In the genomic region with DNA sequence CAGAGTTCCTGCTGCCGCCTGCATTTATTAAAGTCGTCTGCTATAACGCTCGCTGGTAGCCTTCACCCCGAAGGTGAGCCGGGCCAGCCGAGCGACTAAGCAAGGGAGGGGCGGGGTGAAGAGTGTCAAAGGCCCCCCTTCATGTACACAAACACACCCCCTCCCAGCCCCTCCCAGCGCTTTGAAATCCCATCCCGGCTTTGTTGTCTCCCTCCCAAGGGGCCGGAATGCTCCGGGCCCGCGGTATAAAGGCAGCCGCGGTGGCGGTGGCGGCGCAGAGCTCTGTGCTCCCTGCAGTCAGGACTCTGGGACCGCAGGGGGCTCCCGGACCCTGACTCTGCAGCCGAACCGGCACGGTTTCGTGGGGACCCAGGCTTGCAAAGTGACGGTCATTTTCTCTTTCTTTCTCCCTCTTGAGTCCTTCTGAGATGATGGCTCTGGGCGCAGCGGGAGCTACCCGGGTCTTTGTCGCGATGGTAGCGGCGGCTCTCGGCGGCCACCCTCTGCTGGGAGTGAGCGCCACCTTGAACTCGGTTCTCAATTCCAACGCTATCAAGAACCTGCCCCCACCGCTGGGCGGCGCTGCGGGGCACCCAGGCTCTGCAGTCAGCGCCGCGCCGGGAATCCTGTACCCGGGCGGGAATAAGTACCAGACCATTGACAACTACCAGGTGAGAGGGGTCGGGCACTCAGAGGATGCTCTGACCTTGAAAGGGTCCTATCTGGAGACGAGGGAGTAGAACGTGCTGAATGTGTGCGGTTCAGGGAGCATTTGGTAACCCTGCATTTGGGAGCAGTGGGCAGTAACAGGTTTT, we compare ENCODE assay signal across 8 cellular contexts. TPM values are rescaled to one million over a fixed set of nuclear protein-coding genes. Genes with fewer than 3 reads are reported as not detected.
DNase-seq lines count a peak whose midpoint lies in the region; ATAC-seq and TF ChIP-seq lines count a peak whose summit lies in the region.

Gene DKK1, plus strand, starts transcription at position 275 of the 815 bp plus-strand sequence. Its CDS starts 154 bp downstream, at position 429.

- TF ChIP-seq RAD21 in liver (IDR thresholded peaks at IDR 0.05), result peak; percentile 43 to 61

- ATAC-seq in HG02571 (IDR thresholded peaks at IDR 0.05; ENCODE audit: unreplicated experiment), result peak; percentile 61
- peak; percentile 57 for ATAC-seq in stimulated activated naive CD8-positive, alpha-beta T cell treated with anti-CD3 and anti-CD28 coated beads, Interleukin-15, Interleukin-2, amounts not matched to agents 100 U/mL and 50 U/mL, for 24 hours

- peak within 1 kb of the TSS; percentile 51 for H3K4me3 ChIP-seq in SJSA1
- peak within 1 kb of the TSS; percentile 33 to 83 (median 65) for H3K4me3 ChIP-seq in dorsolateral prefrontal cortex
- H3K4me3 ChIP-seq in liver (ENCODE audit: low read depth in 1 of 3, low read length in 3 of 3), result peak within 1 kb of the TSS; percentile 44 to 57 (median 46)

- TF ChIP-seq CTCF in dorsolateral prefrontal cortex (IDR thresholded peaks at IDR 0.05 in 54 of 56, conservative IDR thresholded peaks at IDR 0.05 in 2 of 56; ENCODE audit: low read depth in 1 of 56, partially characterized antibody in 56 of 56) (peak in 53 of 56 donors; percentile 45 to 78 (median 65)), liver (IDR thresholded peaks at IDR 0.05; ENCODE audit: low read depth, low read length, missing input control) (peak; percentile 30)

- DNase-seq in G401 (ENCODE audit: low spot score) (peak; percentile 67), SJSA1 (ENCODE audit: low read depth in 1 of 2, low spot score in 2 of 2) (peak; percentile 88 to 91), dorsolateral prefrontal cortex (peak in 9 of 10 donors; percentile 36 to 63 (median 52)), COR-L47 (lab: John Stamatoyannopoulos, UW) (no peak), NCI-H2171 treated with DMSO at 0.1 percent for 48 hours (lab: John Stamatoyannopoulos, UW) (no peak)
- peak; percentile 49 for DNase-seq in stimulated activated naive CD8-positive, alpha-beta T cell treated with anti-CD3 and anti-CD28 coated beads, Interleukin-15, Interleukin-2, amounts not matched to agents 100 U/mL and 50 U/mL, for 24 hours

- intact Hi-C loops in dorsolateral prefrontal cortex (cut with DNase I), result loop anchor here in 1 of 2 donors (5.0 to 10.0 kb wide), 3 partner anchors 173 to 411 kb away; no protein-coding TSS in a partner anchor

- no peak within 1 kb of the TSS for H3K9ac ChIP-seq in liver (ENCODE audit: low read depth in 1 of 2, low read length in 2 of 2)

- WGBS in liver, result 2% methylated on average over 53 of the region's 53 CpGs

- H3K27ac ChIP-seq in SJSA1 (peak within 1 kb of the TSS; percentile 25), dorsolateral prefrontal cortex (peak within 1 kb of the TSS in 24 of 59 donors; percentile 0 to 74 (median 42)), liver (ENCODE audit: low read depth in 1 of 2, low read length in 2 of 2) (no peak within 1 kb of the TSS)

- H3K27me3 ChIP-seq in SJSA1 (replicated peaks) (no peaks in the 10 kb centered on the region), dorsolateral prefrontal cortex (peaks cover 0 to 16% (median 0%) of the 10 kb centered on the region in 45 donors), liver (ENCODE audit: control insufficient read depth in 4 of 4, insufficient read depth in 4 of 4, low read length in 3 of 4) (peaks cover 0 to 8% (median 3%) of the 10 kb centered on the region in 4 donors)

- H3K4me1 ChIP-seq in SJSA1 (replicated peaks) (peaks cover 35% of the 10 kb centered on the region), liver (ENCODE audit: control insufficient read depth in 4 of 4, insufficient read depth in 4 of 4, low read length in 3 of 4) (peaks cover 4 to 19% (median 13%) of the 10 kb centered on the region in 4 donors)

- H3K36me3 ChIP-seq in SJSA1, result peaks cover 20% of the 10 kb centered on the region
- H3K36me3 ChIP-seq in liver (ENCODE audit: control insufficient read depth in 4 of 4, insufficient read depth in 3 of 4, low read depth in 1 of 4, low read length in 3 of 4), result no peaks in the 10 kb centered on the region

- in situ Hi-C loops in G401 (cut with HindIII; ENCODE audit: low sequenced_read_pairs), result no loop called here

- H3K9me3 ChIP-seq in SJSA1 (replicated peaks) (no peaks in the 10 kb centered on the region), liver (ENCODE audit: control insufficient read depth in 4 of 4, low read length in 3 of 4) (no peaks in the 10 kb centered on the region)

TF ChIP-seq in liver, 16 proteins besides CTCF, POLR2A, EP300 and RAD21:
- no peak for TF ChIP-seq HNF4A (conservative IDR thresholded peaks at IDR 0.05)
- no peak for TF ChIP-seq FOXA1 (IDR thresholded peaks at IDR 0.05)
- no peak for TF ChIP-seq HNF4G (IDR thresholded peaks at IDR 0.05)
- TF ChIP-seq JUND (IDR thresholded peaks at IDR 0.05), result no peak
- no peak for TF ChIP-seq GABPA (IDR thresholded peaks at IDR 0.05 in 1 of 2, conservative IDR thresholded peaks at IDR 0.05 in 1 of 2)

RNA-seq across cellular contexts. Expression of gene DKK1, which starts in this region (rescaled TPM):
- 932 and 934 TPM in 2 replicates for total RNA-seq in G401 (2014; rRNA removed; shearing (Covaris generic))
- total RNA-seq in SJSA1 (2014; rRNA removed; shearing (Covaris generic)), result 29.7 and 46.2 TPM in 2 replicates
- total RNA-seq in dorsolateral prefrontal cortex (10 to 100 TPM in 2 of 120 experiments, 1 to 10 TPM in 115, under 1 TPM in 3; 0.27 to 13.2 (median 3.1) TPM), liver (1 to 10 TPM in 1 of 2 donors, under 1 TPM in 1; 0.08 to 1.1 TPM)
- under 1 TPM in 1 of 2 donors, not detected in 1; 0.20 TPM for polyA plus RNA-seq in liver

Comparison
In these comparisons a context has a peak if more than half of its experiments do, and no peak if none do; other contexts are left out.
1. RNA of gene DKK1 (total RNA-seq): 932 to 934 TPM in G401; 29.7 to 46.2 TPM in SJSA1, 0.27 to 13.2 TPM in dorsolateral prefrontal cortex and 0.08 to 1.1 TPM in liver; every median in the first group is over 10 times any median in the second.
2. DNase-seq: peak in G401 (single experiment), SJSA1 (2 of 2), dorsolateral prefrontal cortex (9 of 10) and stimulated activated naive CD8-positive, alpha-beta T cell treated with anti-CD3 and anti-CD28 coated beads, Interleukin-15, Interleukin-2, amounts not matched to agents 100 U/mL and 50 U/mL, for 24 hours (single experiment); none in COR-L47 (single experiment) and NCI-H2171 treated with DMSO at 0.1 percent for 48 hours (single experiment).
3. Peak in every context shown above with its lines, with median percentiles within 50 percentile points of each other: H3K4me3 ChIP-seq.